Comparison of ENCODE assay signal across 8 cellular contexts in the genomic region with DNA sequence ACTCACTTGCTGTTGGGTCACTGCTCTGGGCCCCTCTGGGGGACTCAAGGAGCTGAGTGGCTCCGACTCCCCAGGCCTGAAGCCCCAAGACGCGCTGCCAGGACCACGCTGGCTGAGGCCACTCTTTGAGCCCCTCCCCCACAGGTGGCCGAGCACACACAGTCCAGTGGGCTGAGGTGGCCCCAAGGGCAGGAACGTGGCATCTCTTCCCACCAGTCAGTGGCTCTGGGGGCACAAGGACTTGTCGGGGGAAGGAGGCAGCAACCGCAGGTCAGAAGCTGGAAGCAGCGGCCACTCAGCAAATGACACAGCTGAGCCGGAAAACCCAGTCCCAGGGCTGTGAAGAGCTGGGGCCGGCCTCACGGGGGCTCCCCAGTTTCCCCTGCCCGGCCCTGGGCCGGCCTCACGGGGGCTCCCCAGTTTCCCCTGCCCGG. TPM values are rescaled to one million over a fixed set of nuclear protein-coding genes. Genes with fewer than 3 reads are reported as not detected.
DNase-seq lines count a peak whose midpoint lies in the region; ATAC-seq and TF ChIP-seq lines count a peak whose summit lies in the region.

No MANE protein-coding gene starts in this region.

- peak overlapping the region in 11 of 12 donors; percentile 14 to 63 (median 47) for H3K4me3 ChIP-seq in heart left ventricle

- POLR2A ChIA-PET in RWPE1 (lab: Yijun Ruan, JAX; ENCODE audit: low non-redundant PET) = no interaction called here

- H3K9me3 ChIP-seq in heart left ventricle = peaks cover 0 to 6% (median 0%) of the 10 kb centered on the region in 12 donors

- DNase-seq in Caki2 (ENCODE audit: low read depth) (peak; percentile 16), RWPE1 (ENCODE audit: low spot score) (no peak), heart left ventricle (no peak), NCI-H1436 treated with DMSO at 0.1 percent for 48 hours (lab: John Stamatoyannopoulos, UW) (no peak), germinal center (ENCODE audit: low spot score) (no peak), NCI-H1694 (lab: John Stamatoyannopoulos, UW) (no peak)
- DNase-seq in stimulated activated CD8-positive, alpha-beta memory T cell treated with anti-CD3 and anti-CD28 coated beads, Interleukin-4, amount 100 ng/mL, for 48 hours = peak; percentile 48

- ATAC-seq in GM21381 (IDR thresholded peaks at IDR 0.05; ENCODE audit: unreplicated experiment) = peak; percentile 20
- peak; percentile 13 to 53 (median 42) for ATAC-seq in heart left ventricle

- H3K27me3 ChIP-seq in heart left ventricle = no peaks in the 10 kb centered on the region

- in situ Hi-C loops in Caki2 (cut with HindIII; ENCODE audit: low pct_unique_long_range_greater_than_20kb, low sequenced_read_pairs) = no loop called here

- CTCF ChIA-PET in RWPE1 (lab: Yijun Ruan, JAX) = interaction anchor here (0.5 to 2.4 kb wide), 9 partner anchors 12 to 267 kb away, joined by 3 to 9 read pairs (median 3); no protein-coding TSS in a partner anchor

- H3K4me1 ChIP-seq in heart left ventricle = peaks cover 0 to 15% (median 11%) of the 10 kb centered on the region in 12 donors

- no peak for TF ChIP-seq POLR2A in heart left ventricle (IDR thresholded peaks at IDR 0.05)

- no peak for TF ChIP-seq CTCF in RWPE1 (conservative IDR thresholded peaks at IDR 0.05; ENCODE audit: low read depth)
- TF ChIP-seq CTCF in heart left ventricle (IDR thresholded peaks at IDR 0.05) = no peak

- peaks cover 0 to 1% (median 0%) of the 10 kb centered on the region in 9 donors for H3K36me3 ChIP-seq in heart left ventricle

- 28 to 37% (median 33%) methylated on average over 13 to 16 of the region's 16 CpGs for WGBS in heart left ventricle, 4 donors

- H3K27ac ChIP-seq in RWPE1 (peak overlapping the region; percentile 16), heart left ventricle (peak overlapping the region in 3 of 12 donors; percentile 3 to 33 (median 9))

- intact Hi-C loops in heart left ventricle (cut with DNase I) = loop anchor here in 5 of 10 donors (5.0 to 10.0 kb wide), 3 partner anchors 113 to 233 kb away; a partner anchor contains a TSS

RNA-seq across cellular contexts. Expression of a gene that starts 24.1 kb away (rescaled TPM):
- not detected in 2 replicates for total RNA-seq in Caki2 (2014; rRNA removed; shearing (Covaris generic); ENCODE audit: low replicate concordance)
- not detected for total RNA-seq in heart left ventricle
- not detected for polyA plus RNA-seq in heart left ventricle

RNA-seq across cellular contexts. Expression of a gene that starts 48.7 kb away (rescaled TPM):
- total RNA-seq in Caki2 (2014; rRNA removed; shearing (Covaris generic); ENCODE audit: low replicate concordance) = 5.1 and 12.7 TPM in 2 replicates
- 10 to 100 TPM; 12.7 to 20.7 (median 15.6) TPM for total RNA-seq in heart left ventricle
- 10 to 100 TPM; 12.5 to 14.7 TPM for polyA plus RNA-seq in heart left ventricle

Comparison
In these comparisons a context has a peak if more than half of its experiments do, and no peak if none do; other contexts are left out.
1. DNase-seq: peak in Caki2 (single experiment) and stimulated activated CD8-positive, alpha-beta memory T cell treated with anti-CD3 and anti-CD28 coated beads, Interleukin-4, amount 100 ng/mL, for 48 hours (single experiment); none in RWPE1 (single experiment), heart left ventricle (0 of 5), NCI-H1436 treated with DMSO at 0.1 percent for 48 hours (single experiment), germinal center (single experiment) and NCI-H1694 (single experiment).